Comparison of ENCODE assay signal across 19 cellular contexts in the genomic region with DNA sequence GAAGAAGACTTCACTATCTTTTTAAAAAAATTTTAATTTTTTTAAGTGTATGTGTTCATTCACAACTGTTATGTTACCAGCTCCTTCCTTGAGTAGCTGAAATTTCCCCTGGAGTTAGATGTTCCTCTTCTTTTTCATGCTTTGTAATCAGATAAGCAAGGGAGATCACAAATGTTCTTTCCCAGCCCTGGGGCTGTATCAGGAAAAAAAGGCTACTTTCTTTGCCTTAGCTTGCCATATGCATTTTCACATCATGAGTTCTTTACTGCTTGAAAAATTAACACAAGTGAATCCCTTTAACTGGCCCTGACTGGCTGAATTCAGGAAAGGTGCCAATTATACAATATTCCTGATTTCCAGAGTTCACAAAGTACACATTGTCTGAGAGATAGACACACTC.
DNase-seq lines count a peak whose midpoint lies in the region; TF ChIP-seq lines count a peak whose summit lies in the region.
"Had no signal": no experiment of that assay in that cellular context is flagged by ENCODE, and none has a peak within 500 bp of the region (broad histone marks: within the 10 kb centered on the region; RNA-seq: fewer than 3 reads in every experiment).

No MANE protein-coding gene starts in this region.

- H3K4me1 Mint-ChIP-seq in HFFc6 (ENCODE audit: low read depth) = no peaks in the 10 kb centered on the region
- H3K4me1 Mint-ChIP-seq: GM23338, IgD-negative memory B cell had no signal

- no peak overlapping the region for H2AFZ ChIP-seq in neuronal stem cell (ENCODE audit: low read length)
- H2AFZ ChIP-seq: GM23338 had no signal

- DNase-seq in DMS53 (lab: John Stamatoyannopoulos, UW) = peak; percentile 17
- no peak for DNase-seq in DMS53 treated with DMSO at 0.1 percent for 48 hours (lab: John Stamatoyannopoulos, UW; ENCODE audit: unreplicated experiment)
- DNase-seq in SK-MEL-5 (ENCODE audit: low read depth, low spot score) = peak; percentile 97
- peak; percentile 96 for DNase-seq in foreskin melanocyte
- DNase-seq in HFFc6 = no peak
- DNase-seq in neuronal stem cell (ENCODE audit: low spot score) = no peak
- DNase-seq in retina = no peak
- DNase-seq: AML-193; CD4-positive, alpha-beta T cell; DMS153; DND-41; EL; HCEC 1CT; KBM-7 had no signal

- peaks cover 17% of the 10 kb centered on the region for H3K9me3 Mint-ChIP-seq in HFFc6
- H3K9me3 Mint-ChIP-seq: CD4-positive, alpha-beta T cell; GM23338; IgD-negative memory B cell had no signal

- no peak overlapping the region for H3K23ac ChIP-seq in neuronal stem cell (ENCODE audit: low read depth, low read length, poor library complexity)

- no peak overlapping the region for H2BK120ac ChIP-seq in neuronal stem cell (ENCODE audit: low read depth, low read length)

- H2BK12ac ChIP-seq in neuronal stem cell (ENCODE audit: low read length) = no peak overlapping the region

- no peak overlapping the region for H4K8ac ChIP-seq in neuronal stem cell (ENCODE audit: low read depth, low read length)

- in situ Hi-C loops in SK-MEL-5 (cut with HindIII; ENCODE audit: low pct_unique_long_range_greater_than_20kb, low sequenced_read_pairs) = no loop called here

- no peak overlapping the region for H2BK5ac ChIP-seq in neuronal stem cell (ENCODE audit: low read length)

- no peak overlapping the region for H3K4me2 ChIP-seq in neuronal stem cell (ENCODE audit: insufficient read depth, low read length, poor library complexity, severe bottlenecking)
- H3K4me2 ChIP-seq: A549, GM23338 had no signal

- H3K79me1 ChIP-seq in neuronal stem cell (ENCODE audit: low read depth, low read length) = no peaks in the 10 kb centered on the region

- H2BK15ac ChIP-seq in neuronal stem cell (ENCODE audit: low read length) = no peak overlapping the region

- H3K4me3 Mint-ChIP-seq in HFFc6 = no peak overlapping the region
- H3K4me3 Mint-ChIP-seq: CD4-positive, alpha-beta T cell; GM23338; IgD-negative memory B cell had no signal

- no peak overlapping the region for H4K91ac ChIP-seq in neuronal stem cell (ENCODE audit: low read depth, low read length, poor library complexity)

- H3K4me1 ChIP-seq in neuronal stem cell (ENCODE audit: control insufficient read depth in 2 of 2, insufficient read depth in 1 of 2, low read depth in 1 of 2, low read length in 2 of 2) = no peaks in the 10 kb centered on the region
- H3K4me1 ChIP-seq: A549 had no signal

- no peaks in the 10 kb centered on the region for H3K36me3 ChIP-seq in neuronal stem cell (replicated peaks in 1 of 2; ENCODE audit: control insufficient read depth in 2 of 2, insufficient read depth in 2 of 2, low read length in 2 of 2)

- no peak overlapping the region for H3K14ac ChIP-seq in neuronal stem cell (ENCODE audit: low read length)

- H3K27ac ChIP-seq in neuronal stem cell (replicated peaks; ENCODE audit: low read length) = no peak overlapping the region
- H3K27ac ChIP-seq: 22Rv1, A549, C4-2B had no signal

- H3K27ac Mint-ChIP-seq in HFFc6 = no peak overlapping the region
- H3K27ac Mint-ChIP-seq: CD4-positive, alpha-beta T cell; GM23338; IgD-negative memory B cell had no signal

- TF ChIP-seq CTCF in HFFc6 (IDR thresholded peaks at IDR 0.05) = no peak

- H3K27me3 ChIP-seq in neuronal stem cell (ENCODE audit: control insufficient read depth in 3 of 3, insufficient read depth in 3 of 3, low read depth in 1 of 3, low read length in 3 of 3) = no peaks in the 10 kb centered on the region

- H3K9me3 ChIP-seq in neuronal stem cell (replicated peaks in 1 of 2; ENCODE audit: control insufficient read depth in 2 of 2, insufficient read depth in 1 of 2, low read depth in 1 of 2, low read length in 2 of 2) = no peaks in the 10 kb centered on the region
- H3K9me3 ChIP-seq: A549 had no signal

- no peak overlapping the region for H2AK5ac ChIP-seq in neuronal stem cell (ENCODE audit: low read depth, low read length)

- H3K36me3 Mint-ChIP-seq in HFFc6 (ENCODE audit: low read depth) = no peaks in the 10 kb centered on the region
- H3K36me3 Mint-ChIP-seq: IgD-negative memory B cell had no signal

- no peak overlapping the region for H3K9ac ChIP-seq in neuronal stem cell (ENCODE audit: low read depth, low read length, poor library complexity)

- no peak overlapping the region for H3K4ac ChIP-seq in neuronal stem cell (ENCODE audit: low read length)

- H3K27me3 Mint-ChIP-seq in HFFc6 (ENCODE audit: insufficient read depth) = no peaks in the 10 kb centered on the region
- H3K27me3 Mint-ChIP-seq: CD4-positive, alpha-beta T cell; IgD-negative memory B cell had no signal

- H3K18ac ChIP-seq in neuronal stem cell (ENCODE audit: low read length) = no peak overlapping the region

- H3K4me3 ChIP-seq in neuronal stem cell (ENCODE audit: low read length in 2 of 2) = no peak overlapping the region
- H3K4me3 ChIP-seq: A549, GM23338 had no signal

Comparison
In these comparisons a context has a peak if more than half of its experiments do, and no peak if none do; other contexts are left out.
1. DNase-seq: peak in DMS53 (single experiment), SK-MEL-5 (single experiment) and foreskin melanocyte (single experiment); none in DMS53 treated with DMSO at 0.1 percent for 48 hours (single experiment), HFFc6 (single experiment), neuronal stem cell (single experiment) and retina (single experiment).